Comparison of ENCODE assay signal across 1 cellular context in the genomic region with DNA sequence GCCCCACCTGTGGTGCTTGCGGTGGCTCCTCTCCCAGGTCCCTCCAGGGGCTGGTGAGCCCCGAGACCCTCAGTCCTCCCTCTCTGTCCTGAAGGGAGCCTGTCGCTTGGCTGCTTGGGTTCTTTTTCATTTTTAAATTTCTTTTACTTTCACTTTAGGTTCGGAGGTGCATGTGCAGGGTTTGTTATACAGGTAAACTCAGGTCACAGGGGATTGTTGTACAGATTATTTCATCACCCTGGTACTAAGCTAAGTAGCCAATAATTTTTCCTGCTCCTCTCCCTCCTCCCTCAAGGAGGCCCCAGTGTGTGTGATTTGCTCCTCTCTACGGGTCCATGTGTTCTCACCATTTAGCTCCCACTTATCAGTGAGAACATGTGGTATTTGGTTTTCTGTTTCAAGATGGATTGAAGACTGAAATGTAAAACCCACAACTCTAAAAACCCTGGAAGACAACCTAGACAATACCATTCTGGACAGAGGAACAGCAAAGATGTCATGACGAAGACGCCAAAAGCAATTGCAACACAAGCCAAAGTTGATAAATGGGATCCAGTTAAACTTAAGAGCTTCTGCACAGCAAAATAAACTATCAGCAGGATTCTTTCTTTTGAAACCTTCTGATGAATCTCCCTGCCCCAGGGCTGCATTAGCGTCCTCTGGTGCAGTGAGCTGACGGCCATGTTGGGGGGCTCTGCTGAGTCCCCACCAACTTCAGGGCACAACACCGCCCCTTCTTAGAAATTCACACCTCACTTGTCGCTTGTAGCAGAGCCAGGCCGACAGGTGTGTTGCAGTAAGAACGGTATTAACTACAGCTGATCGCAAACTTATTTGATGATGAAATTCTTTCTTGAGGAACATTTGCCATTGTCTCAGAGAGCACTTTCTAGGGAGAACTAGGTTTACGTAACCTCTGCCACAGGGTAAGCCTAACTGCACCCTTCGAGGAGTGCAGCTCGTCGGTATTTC.
TF ChIP-seq lines count a peak whose summit lies in the region.

No MANE protein-coding gene starts in this region.

TF ChIP-seq in GM12878, 131 proteins besides CTCF, POLR2A, EP300 and RAD21 (continued from another document):
- TF ChIP-seq, protein P1, sequence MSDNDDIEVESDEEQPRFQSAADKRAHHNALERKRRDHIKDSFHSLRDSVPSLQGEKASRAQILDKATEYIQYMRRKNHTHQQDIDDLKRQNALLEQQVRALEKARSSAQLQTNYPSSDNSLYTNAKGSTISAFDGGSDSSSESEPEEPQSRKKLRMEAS (IDR thresholded peaks at IDR 0.05; ENCODE audit: low read depth, low read length): no peak
- TF ChIP-seq, protein P2, sequence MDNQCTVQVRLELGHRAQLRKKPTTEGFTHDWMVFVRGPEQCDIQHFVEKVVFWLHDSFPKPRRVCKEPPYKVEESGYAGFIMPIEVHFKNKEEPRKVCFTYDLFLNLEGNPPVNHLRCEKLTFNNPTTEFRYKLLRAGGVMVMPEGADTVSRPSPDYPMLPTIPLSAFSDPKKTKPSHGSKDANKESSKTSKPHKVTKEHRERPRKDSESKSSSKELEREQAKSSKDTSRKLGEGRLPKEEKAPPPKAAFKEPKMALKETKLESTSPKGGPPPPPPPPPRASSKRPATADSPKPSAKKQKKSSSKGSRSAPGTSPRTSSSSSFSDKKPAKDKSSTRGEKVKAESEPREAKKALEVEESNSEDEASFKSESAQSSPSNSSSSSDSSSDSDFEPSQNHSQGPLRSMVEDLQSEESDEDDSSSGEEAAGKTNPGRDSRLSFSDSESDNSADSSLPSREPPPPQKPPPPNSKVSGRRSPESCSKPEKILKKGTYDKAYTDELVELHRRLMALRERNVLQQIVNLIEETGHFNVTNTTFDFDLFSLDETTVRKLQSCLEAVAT (IDR thresholded peaks at IDR 0.05): no peak
